1 cellular context compared by ENCODE assay signal in the genomic region with DNA sequence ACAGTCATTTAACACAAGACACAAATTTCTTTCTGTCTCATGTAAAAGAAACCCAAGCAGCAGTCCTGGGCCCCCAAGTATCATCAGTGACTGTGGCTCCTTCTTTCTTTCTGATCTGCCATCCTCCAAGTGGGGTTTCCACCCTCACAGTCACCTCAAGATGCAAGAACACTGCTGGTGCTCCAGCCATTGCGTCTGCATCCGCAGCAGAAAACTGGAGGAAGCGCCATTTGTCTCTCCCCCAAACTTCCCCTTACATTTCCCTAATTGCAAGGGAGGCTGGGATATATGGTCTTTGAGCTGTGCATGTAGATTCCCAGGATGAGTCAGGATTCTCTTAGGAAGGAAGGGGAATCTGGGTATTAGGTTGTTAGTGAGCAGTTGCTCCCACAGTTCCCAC.
A peak's percentile ranks its signal among the peaks of the same experiment; 100 is the strongest.
TF ChIP-seq lines count a peak whose summit lies in the region.

No MANE protein-coding gene starts in this region.

TF ChIP-seq in K562, 482 proteins besides CTCF, POLR2A, EP300 and RAD21 (continued from another document):
- TF ChIP-seq, protein P1, sequence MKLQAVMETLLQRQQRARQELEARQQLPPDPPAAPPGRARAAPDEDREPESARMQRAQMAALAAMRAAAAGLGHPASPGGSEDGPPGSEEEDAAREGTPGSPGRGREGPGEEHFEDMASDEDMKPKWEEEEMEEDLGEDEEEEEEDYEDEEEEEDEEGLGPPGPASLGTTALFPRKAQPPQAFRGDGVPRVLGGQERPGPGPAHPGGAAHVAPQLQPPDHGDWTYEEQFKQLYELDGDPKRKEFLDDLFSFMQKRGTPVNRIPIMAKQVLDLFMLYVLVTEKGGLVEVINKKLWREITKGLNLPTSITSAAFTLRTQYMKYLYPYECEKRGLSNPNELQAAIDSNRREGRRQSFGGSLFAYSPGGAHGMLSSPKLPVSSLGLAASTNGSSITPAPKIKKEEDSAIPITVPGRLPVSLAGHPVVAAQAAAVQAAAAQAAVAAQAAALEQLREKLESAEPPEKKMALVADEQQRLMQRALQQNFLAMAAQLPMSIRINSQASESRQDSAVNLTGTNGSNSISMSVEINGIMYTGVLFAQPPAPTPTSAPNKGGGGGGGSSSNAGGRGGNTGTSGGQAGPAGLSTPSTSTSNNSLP (IDR thresholded peaks at IDR 0.05; ENCODE audit: borderline replicate concordance, low read depth, low read length), result no peak
- no peak for TF ChIP-seq ZBTB1 (CRISPR knock-in tag; IDR thresholded peaks at IDR 0.05; ENCODE audit: borderline replicate concordance, low read depth)
- no peak for TF ChIP-seq SLC30A9 (CRISPR knock-in tag; IDR thresholded peaks at IDR 0.05)
- 0 out of 4 replicates have a peak, but pooled peaks of 1 of the 2 experiments have one; percentile 38 for TF ChIP-seq RCOR1 (IDR thresholded peaks at IDR 0.05; ENCODE audit: borderline replicate concordance in 1 of 2, low read depth in 2 of 2, low read length in 2 of 2)
- no peak for TF ChIP-seq ZNF282 (CRISPR knock-in tag; IDR thresholded peaks at IDR 0.05)
- 0 out of 2 replicates have a peak, but pooled peaks have one; percentile 19 for TF ChIP-seq TRIM28 (IDR thresholded peaks at IDR 0.05)
- 0 out of 2 replicates have a peak, but pooled peaks have one; percentile 55 for TF ChIP-seq PTBP1 (IDR thresholded peaks at IDR 0.05; ENCODE audit: low read depth, low read length)
- no peak for TF ChIP-seq MCM2 (IDR thresholded peaks at IDR 0.05; ENCODE audit: low read depth)
- TF ChIP-seq KDM1A (IDR thresholded peaks at IDR 0.05), result peak in 1 of 2 experiments; percentile 39; a peak in 2 of 4 replicates
TF ChIP-seq in K562: peak in this region for 9.
